In genomic region chr11:10933455-10934292, GRCh38 we compare ENCODE assay signal across 8 cellular contexts.
DNase-seq lines count a peak whose midpoint lies in the region; ATAC-seq, FAIRE-seq and TF ChIP-seq lines count a peak whose summit lies in the region.

No MANE protein-coding gene starts in this region.

- peak; percentile 90 for FAIRE-seq in GM19239 (lab: Jason Lieb, UNC)

- peak overlapping the region; percentile 72 for H3K4me3 Mint-ChIP-seq in activated CD8-positive, alpha-beta T cell treated with anti-CD3 and anti-CD28 coated beads for 36 hours

- H3K27me3 ChIP-seq in BJ (ENCODE audit: control insufficient read depth, insufficient read depth, low read length) (no peaks in the 10 kb centered on the region), lung (ENCODE audit: control insufficient read depth, insufficient read depth) (no peaks in the 10 kb centered on the region)

- WGBS in lung, 2 donors = 7% methylated on average over 20 of the region's 20 CpGs

- H3K36me3 Mint-ChIP-seq in activated CD8-positive, alpha-beta T cell treated with anti-CD3 and anti-CD28 coated beads for 36 hours (ENCODE audit: low read depth) = no peaks in the 10 kb centered on the region

- H3K4me1 Mint-ChIP-seq in activated CD8-positive, alpha-beta T cell treated with anti-CD3 and anti-CD28 coated beads for 36 hours (ENCODE audit: low read depth) = peaks cover 8% of the 10 kb centered on the region

- TF ChIP-seq CTCF in BJ (IDR thresholded peaks at IDR 0.05; ENCODE audit: insufficient read depth, low read depth, low read length) (peak; percentile 91), lung (IDR thresholded peaks at IDR 0.05; ENCODE audit: control extremely low read depth, extremely low read depth) (peak; percentile 97)
- TF ChIP-seq CTCF in activated CD8-positive, alpha-beta T cell treated with anti-CD3 and anti-CD28 coated beads for 36 hours (IDR thresholded peaks at IDR 0.05) = peak; percentile 94

- intact Hi-C loops in activated CD8-positive, alpha-beta T cell treated with anti-CD3 and anti-CD28 coated beads for 36 hours (cut with micrococcal nuclease) = loop anchor here (1.0 to 10.0 kb wide), 3 partner anchors 90 to 851 kb away; no protein-coding TSS in a partner anchor

- H3K9me3 Mint-ChIP-seq in activated CD8-positive, alpha-beta T cell treated with anti-CD3 and anti-CD28 coated beads for 36 hours = no peaks in the 10 kb centered on the region

- DNase-seq in BJ (ENCODE audit: low read depth) (peak; percentile 62), GM19239 (ENCODE audit: insufficient read length, low spot score) (peak; percentile 75), NCI-H526 (lab: John Stamatoyannopoulos, UW) (peak; percentile 97), lung (ENCODE audit: low spot score) (peak; percentile 91)
- DNase-seq in activated CD8-positive, alpha-beta T cell treated with anti-CD3 and anti-CD28 coated beads for 36 hours = peak; percentile 91
- peak; percentile 73 for DNase-seq in effector CD4-positive, alpha-beta T cell
- peak; percentile 61 to 73 (median 70) for DNase-seq in stimulated activated CD4-positive, alpha-beta T cell treated with anti-CD3 and anti-CD28 coated beads, TNF-alpha, amount 100 ng/mL, for 4 hours (ENCODE audit: low read depth in 3 of 3)

- CTCF ChIA-PET in BJ (lab: Yijun Ruan, JAX) = interaction anchor here (0.6 to 5.1 kb wide), 35 partner anchors 10 to 853 kb away, joined by 3 to 72 read pairs (median 4); partner anchors contain the start of genes EIF4G2 and ZBED5
- CTCF ChIA-PET in activated CD8-positive, alpha-beta T cell treated with anti-CD3 and anti-CD28 coated beads for 36 hours (lab: Charles Lee) = interaction anchor here (0.6 to 7.7 kb wide), 43 partner anchors 8 to 854 kb away, joined by 3 to 82 read pairs (median 4); no protein-coding TSS in a partner anchor

- H3K9me3 ChIP-seq in lung (ENCODE audit: control insufficient read depth in 2 of 2, insufficient read depth in 1 of 2, low read length in 1 of 2) = no peaks in the 10 kb centered on the region

- peak overlapping the region; percentile 75 to 79 for H3K27ac ChIP-seq in lung (ENCODE audit: low read depth in 1 of 2, low read length in 1 of 2)

- ATAC-seq in HG03469 (IDR thresholded peaks at IDR 0.05; ENCODE audit: unreplicated experiment) (peak; percentile 80), lung (ENCODE audit: insufficient read depth, low FRiP score) (peak; percentile 84)
- ATAC-seq in activated CD8-positive, alpha-beta T cell treated with anti-CD3 and anti-CD28 coated beads for 36 hours = peak; percentile 93

- no peak overlapping the region for H3K27ac Mint-ChIP-seq in activated CD8-positive, alpha-beta T cell treated with anti-CD3 and anti-CD28 coated beads for 36 hours

- H3K27me3 Mint-ChIP-seq in activated CD8-positive, alpha-beta T cell treated with anti-CD3 and anti-CD28 coated beads for 36 hours = peaks cover 31% of the 10 kb centered on the region

- POLR2A ChIA-PET in BJ (lab: Charles Lee) = interaction anchor here (0.6 to 1.2 kb wide), 3 partner anchors 33 to 443 kb away, joined by 3 to 8 read pairs (median 3); partner anchors contain the start of gene EIF4G2
- POLR2A ChIA-PET in activated CD8-positive, alpha-beta T cell treated with anti-CD3 and anti-CD28 coated beads for 36 hours (lab: Charles Lee) = interaction anchor here (1.3 to 2.1 kb wide), 2 partner anchors 125 to 142 kb away, joined by 3 to 7 read pairs; partner anchors contain the start of gene EIF4G2

- H3K4me3 ChIP-seq in BJ (ENCODE audit: low read depth, low read length) (peak overlapping the region; percentile 49), lung (peak overlapping the region; percentile 41)

- H3K36me3 ChIP-seq in BJ (ENCODE audit: control insufficient read depth, insufficient read depth, low read length) (no peaks in the 10 kb centered on the region), lung (ENCODE audit: control insufficient read depth in 2 of 2, insufficient read depth in 2 of 2, low read length in 2 of 2) (no peaks in the 10 kb centered on the region)

- peaks cover 0 to 4% of the 10 kb centered on the region in 2 donors for H3K4me1 ChIP-seq in lung (ENCODE audit: control insufficient read depth in 2 of 2, insufficient read depth in 2 of 2, low read length in 2 of 2)

Comparison
In these comparisons a context has a peak if more than half of its experiments do, and no peak if none do; other contexts are left out.
1. Peak in every context shown above with its lines: DNase-seq, ATAC-seq, H3K4me3 ChIP-seq and H3K27ac ChIP-seq.